16 cellular contexts compared by ENCODE assay signal in the genomic region with DNA sequence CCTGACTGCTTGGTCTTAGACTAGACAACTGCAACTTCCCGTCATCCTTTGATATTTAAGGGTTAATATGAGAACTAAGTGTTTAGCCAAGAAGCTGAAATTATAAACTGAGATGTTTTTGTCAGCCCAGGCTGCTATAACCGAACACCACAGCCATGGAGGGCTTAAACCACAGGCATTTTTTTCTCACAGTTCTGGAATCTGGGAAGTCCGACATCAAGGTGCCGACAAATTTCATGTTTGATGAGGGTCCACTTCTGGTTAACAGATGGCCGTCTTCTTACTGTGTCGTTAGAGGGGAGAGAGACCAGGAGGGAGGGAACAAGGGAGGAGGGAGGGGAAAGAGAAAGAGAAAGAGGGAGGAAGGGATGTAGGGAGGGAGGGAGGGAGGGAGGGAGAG. TPM values are rescaled to one million over a fixed set of nuclear protein-coding genes. Genes with fewer than 3 reads are reported as not detected.
DNase-seq lines count a peak whose midpoint lies in the region; TF ChIP-seq lines count a peak whose summit lies in the region.
"Had no signal": no experiment of that assay in that cellular context is flagged by ENCODE, and none has a peak within 500 bp of the region (broad histone marks: within the 10 kb centered on the region; RNA-seq: fewer than 3 reads in every experiment).

No MANE protein-coding gene starts in this region.

- H3K27me3 Mint-ChIP-seq in activated CD4-positive, alpha-beta memory T cell treated with anti-CD3 and anti-CD28 coated beads, Interleukin-2, amount 10 ng/mL, durations not matched to agents 7 days and 5 days = peaks cover 19% of the 10 kb centered on the region

- no peaks in the 10 kb centered on the region for H3K36me3 Mint-ChIP-seq in activated CD4-positive, alpha-beta memory T cell treated with anti-CD3 and anti-CD28 coated beads, Interleukin-2, amount 10 ng/mL, durations not matched to agents 7 days and 5 days (ENCODE audit: low read depth)

- no peaks in the 10 kb centered on the region for H3K36me3 ChIP-seq in fibroblast of lung (ENCODE audit: control insufficient read depth, insufficient read depth, low read length)
- H3K36me3 ChIP-seq: left lung had no signal

- H2AFZ ChIP-seq in fibroblast of lung (ENCODE audit: low read length) = peak overlapping the region; percentile 38

- H3K9ac ChIP-seq in fibroblast of lung (ENCODE audit: insufficient read depth, low read length) = no peak overlapping the region

- no peaks in the 10 kb centered on the region for H3K9me3 ChIP-seq in fibroblast of lung (ENCODE audit: control insufficient read depth, insufficient read depth, low read depth, low read length)
- H3K9me3 ChIP-seq: left lung, mucosa of descending colon had no signal

- H3K4me3 ChIP-seq in fibroblast of lung (replicated peaks in 1 of 4; ENCODE audit: control extremely low read depth in 1 of 4, insufficient read depth in 1 of 4, low read depth in 3 of 4, low read length in 4 of 4) = peak overlapping the region in 2 of 4 experiments; percentile 31 to 38
- H3K4me3 ChIP-seq in skeletal muscle cell (ENCODE audit: low read depth, low read length) = peak overlapping the region; percentile 28
- H3K4me3 ChIP-seq: left lung, mucosa of descending colon had no signal

- no peaks in the 10 kb centered on the region for H3K9me3 Mint-ChIP-seq in activated CD4-positive, alpha-beta memory T cell treated with anti-CD3 and anti-CD28 coated beads, Interleukin-2, amount 10 ng/mL, durations not matched to agents 7 days and 5 days

- H3K4me2 ChIP-seq in fibroblast of lung (ENCODE audit: extremely low read depth, insufficient read depth, low read length) = no peak overlapping the region

- H3K27ac Mint-ChIP-seq in activated CD4-positive, alpha-beta memory T cell treated with anti-CD3 and anti-CD28 coated beads, Interleukin-2, amount 10 ng/mL, durations not matched to agents 7 days and 5 days = no peak overlapping the region

- no peaks in the 10 kb centered on the region for H3K4me1 ChIP-seq in fibroblast of lung (ENCODE audit: control insufficient read depth, extremely low read depth, insufficient read depth, low read length)

- DNase-seq in GM03348 (ENCODE audit: low spot score) (peak; percentile 49), RPMI7951 (ENCODE audit: low read depth) (peak; percentile 43), fibroblast of lung (ENCODE audit: low read depth in 2 of 2) (peak; percentile 31 to 88), skeletal muscle cell (ENCODE audit: low read depth) (peak; percentile 53), NCI-H1417 (lab: John Stamatoyannopoulos, UW) (no peak)
- DNase-seq in activated CD4-positive, alpha-beta memory T cell treated with anti-CD3 and anti-CD28 coated beads, Interleukin-2, amount 10 ng/mL, durations not matched to agents 7 days and 5 days = no peak
- DNase-seq in NK-92 treated with Interleukin-12 subunit alpha and Interleukin-12 subunit beta, amount 100 ng/mL, for 24 hours (lab: John Stamatoyannopoulos, UW) = no peak
- DNase-seq: activated CD4-positive, alpha-beta T cell treated with anti-CD3 and anti-CD28 coated beads for 1 hour; activated gamma-delta T cell treated with Interleukin-2 at 50 U/mL for 16 hours; DMS79 treated with DMSO at 0.1 percent for 48 hours; left lung; mucosa of descending colon; NCI-H1048; occipital lobe; stimulated activated CD4-positive, alpha-beta T cell treated with anti-CD3 and anti-CD28 coated beads, Interleukin-4, amount 100 ng/mL, for 1 hour had no signal

- H3K79me2 ChIP-seq in fibroblast of lung (ENCODE audit: control insufficient read depth, insufficient read depth, low read length) = no peaks in the 10 kb centered on the region

- peaks cover 13% of the 10 kb centered on the region for H3K4me1 Mint-ChIP-seq in activated CD4-positive, alpha-beta memory T cell treated with anti-CD3 and anti-CD28 coated beads, Interleukin-2, amount 10 ng/mL, durations not matched to agents 7 days and 5 days

- no peak overlapping the region for H3K27ac ChIP-seq in fibroblast of lung (ENCODE audit: insufficient read depth, low read length)
- H3K27ac ChIP-seq: left lung had no signal

- CTCF ChIA-PET in activated CD4-positive, alpha-beta memory T cell treated with anti-CD3 and anti-CD28 coated beads, Interleukin-2, amount 10 ng/mL, durations not matched to agents 7 days and 5 days (lab: Charles Lee) = interaction anchor here (1.4 kb wide), 1 partner anchor 62 kb away, joined by 3 read pairs; no protein-coding TSS in a partner anchor

- TF ChIP-seq CTCF in fibroblast of lung (conservative IDR thresholded peaks at IDR 0.05 in 1 of 2, IDR thresholded peaks at IDR 0.05 in 1 of 2; ENCODE audit: low read depth in 1 of 2, low read length in 2 of 2) = no peak

- no peaks in the 10 kb centered on the region for H4K20me1 ChIP-seq in fibroblast of lung (ENCODE audit: control insufficient read depth, extremely low read depth, insufficient read depth, low read length)

- peaks cover 15% of the 10 kb centered on the region for H3K27me3 ChIP-seq in fibroblast of lung (ENCODE audit: control insufficient read depth, insufficient read depth, low read length)

- no peak overlapping the region for H3K4me3 Mint-ChIP-seq in activated CD4-positive, alpha-beta memory T cell treated with anti-CD3 and anti-CD28 coated beads, Interleukin-2, amount 10 ng/mL, durations not matched to agents 7 days and 5 days

- POLR2A ChIA-PET in activated CD4-positive, alpha-beta memory T cell treated with anti-CD3 and anti-CD28 coated beads, Interleukin-2, amount 10 ng/mL, durations not matched to agents 7 days and 5 days (lab: Charles Lee) = no interaction called here

RNA-seq across cellular contexts. Expression of a gene that starts 6.5 kb away (rescaled TPM):
- total RNA-seq in RPMI7951 (2014; rRNA removed; shearing (Covaris generic)) = 24.7 and 34.7 TPM in 2 replicates
- 40.8 and 41.8 TPM in 2 replicates for total RNA-seq in fibroblast of lung
- polyA plus RNA-seq in fibroblast of lung = 69.8 and 117 TPM in 2 replicates
- polyA plus RNA-seq in fibroblast of lung (2012) = 75.8 and 115 TPM in 2 replicates
- 53.4 and 105 TPM in 2 replicates for polyA minus RNA-seq in fibroblast of lung (ENCODE audit: low replicate concordance)
- total RNA-seq in activated CD4-positive, alpha-beta memory T cell treated with anti-CD3 and anti-CD28 coated beads, Interleukin-2, amount 10 ng/mL, durations not matched to agents 7 days and 5 days = 100 to 1,000 TPM; 141 to 143 TPM

RNA-seq across cellular contexts. Expression of a gene that starts 32.5 kb away (rescaled TPM):
- not detected in 2 replicates for total RNA-seq in RPMI7951 (2014; rRNA removed; shearing (Covaris generic))
- not detected in 2 replicates for total RNA-seq in fibroblast of lung
- not detected in 2 replicates for polyA plus RNA-seq in fibroblast of lung
- polyA plus RNA-seq in fibroblast of lung (2012) = not detected in 2 replicates
- polyA minus RNA-seq in fibroblast of lung (ENCODE audit: low replicate concordance) = not detected in 2 replicates
- not detected for total RNA-seq in activated CD4-positive, alpha-beta memory T cell treated with anti-CD3 and anti-CD28 coated beads, Interleukin-2, amount 10 ng/mL, durations not matched to agents 7 days and 5 days
- total RNA-seq: left lung; T-helper 2 cell treated with Interferon-gamma antibody and Interleukin-4, amounts not matched to agents 100 ng/mL and 5 ng/mL, for 36 hours had no signal

RNA-seq across cellular contexts. Expression of a gene that starts 44.7 kb away (rescaled TPM):
- not detected in 2 replicates for total RNA-seq in RPMI7951 (2014; rRNA removed; shearing (Covaris generic))
- total RNA-seq in fibroblast of lung = not detected in 2 replicates
- polyA plus RNA-seq in fibroblast of lung = not detected in 2 replicates
- not detected in 2 replicates for polyA plus RNA-seq in fibroblast of lung (2012)
- not detected in 2 replicates for polyA minus RNA-seq in fibroblast of lung (ENCODE audit: low replicate concordance)
- total RNA-seq in activated CD4-positive, alpha-beta memory T cell treated with anti-CD3 and anti-CD28 coated beads, Interleukin-2, amount 10 ng/mL, durations not matched to agents 7 days and 5 days = not detected
- total RNA-seq: left lung had no signal

Comparison
In these comparisons a context has a peak if more than half of its experiments do, and no peak if none do; other contexts are left out.
1. DNase-seq: peak in GM03348 (single experiment), RPMI7951 (single experiment), fibroblast of lung (2 of 2) and skeletal muscle cell (single experiment); none in activated CD4-positive, alpha-beta memory T cell treated with anti-CD3 and anti-CD28 coated beads, Interleukin-2, amount 10 ng/mL, durations not matched to agents 7 days and 5 days (single experiment), NK-92 treated with Interleukin-12 subunit alpha and Interleukin-12 subunit beta, amount 100 ng/mL, for 24 hours (single experiment) and NCI-H1417 (0 of 3).